Comparison of ENCODE assay signal across 8 cellular contexts in the genomic region with DNA sequence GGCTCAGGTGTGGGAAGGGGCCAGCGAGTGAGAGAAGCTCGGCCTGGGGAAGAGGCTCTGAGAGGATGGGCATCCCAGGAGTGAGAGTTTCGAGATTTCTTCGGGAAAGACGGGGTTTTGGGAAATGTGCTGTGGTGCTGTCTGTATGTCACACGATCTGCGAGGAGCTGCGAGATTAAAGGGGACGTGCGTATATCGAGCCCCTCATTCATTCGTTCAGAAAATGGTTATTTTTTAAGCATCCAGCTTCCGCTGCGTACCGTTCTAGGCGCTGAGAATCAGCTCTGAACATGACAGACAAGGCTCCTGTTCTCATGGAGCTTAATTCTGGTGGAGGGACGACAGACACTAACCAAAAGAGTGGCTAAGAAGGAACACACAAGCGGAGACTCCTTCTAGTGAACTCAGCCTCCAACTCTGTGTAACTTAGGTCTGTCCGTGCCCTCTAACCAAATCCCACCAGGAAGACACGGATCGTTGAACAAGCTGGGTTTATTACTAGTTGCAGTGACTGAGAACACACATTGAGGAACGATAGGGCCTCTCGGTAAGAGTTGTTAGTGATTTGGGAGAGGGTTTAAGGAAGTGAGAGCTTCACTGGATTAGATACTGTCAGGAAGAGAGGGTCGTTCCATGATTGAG. TPM values are rescaled to one million over a fixed set of nuclear protein-coding genes. Genes with fewer than 3 reads are reported as not detected.
A peak's percentile ranks its signal among the peaks of the same experiment; 100 is the strongest.
DNase-seq lines count a peak whose midpoint lies in the region; ATAC-seq lines count a peak whose summit lies in the region.

No MANE protein-coding gene starts in this region.

- intact Hi-C loops in right cardiac atrium (cut with DNase I) (loop anchor here in 3 of 4 donors (10.0 kb wide), 2 partner anchors 82 to 92 kb away; no protein-coding TSS in a partner anchor), sciatic nerve (cut with DNase I) (no loop called here)

- H3K27ac Mint-ChIP-seq in CD8-positive, alpha-beta memory T cell = peak overlapping the region; percentile 89 to 100 (median 98)
- peak overlapping the region; percentile 95 for H3K27ac Mint-ChIP-seq in activated T-cell treated with anti-CD3 and anti-CD28 coated beads, Interleukin-2, amount 50 U/mL, for 72 hours

- H3K27me3 ChIP-seq in CD8-positive, alpha-beta memory T cell (ENCODE audit: insufficient read depth, low read length, poor library complexity, severe bottlenecking) = no peaks in the 10 kb centered on the region
- H3K27me3 ChIP-seq in right cardiac atrium (ENCODE audit: control insufficient read depth, insufficient read depth) = no peaks in the 10 kb centered on the region

- peak overlapping the region; percentile 97 for H3K27ac ChIP-seq in CD8-positive, alpha-beta memory T cell (ENCODE audit: low read depth, low read length)
- peak overlapping the region; percentile 96 for H3K27ac ChIP-seq in right cardiac atrium (ENCODE audit: low read length)

- no peaks in the 10 kb centered on the region for H3K36me3 ChIP-seq in CD8-positive, alpha-beta memory T cell (ENCODE audit: insufficient read depth, low read length)

- CTCF ChIA-PET in CD8-positive, alpha-beta memory T cell (lab: Charles Lee) = interaction anchor here (0.9 to 4.6 kb wide), 16 partner anchors 17 to 286 kb away, joined by 3 to 29 read pairs (median 6); partner anchors contain the start of genes STK10 and UBTD2

- H3K36me3 Mint-ChIP-seq in CD8-positive, alpha-beta memory T cell = peaks cover 0 to 11% (median 2%) of the 10 kb centered on the region in 3 donors
- peaks cover 4 to 12% of the 10 kb centered on the region in 2 donors for H3K36me3 Mint-ChIP-seq in activated T-cell treated with anti-CD3 and anti-CD28 coated beads, Interleukin-2, amount 50 U/mL, for 72 hours (ENCODE audit: insufficient read depth in 2 of 2)

- peaks cover 42% of the 10 kb centered on the region for H3K4me1 ChIP-seq in CD8-positive, alpha-beta memory T cell (ENCODE audit: insufficient read depth, low read length)
- peaks cover 3% of the 10 kb centered on the region for H3K4me1 ChIP-seq in right cardiac atrium (ENCODE audit: control insufficient read depth, insufficient read depth, low read length)

- peak overlapping the region; percentile 100 for H3K4me3 ChIP-seq in CD8-positive, alpha-beta memory T cell (ENCODE audit: low read length)
- H3K4me3 ChIP-seq in right cardiac atrium (ENCODE audit: low read length) = peak overlapping the region; percentile 67

- H3K9me3 ChIP-seq in CD8-positive, alpha-beta memory T cell (ENCODE audit: low read length) = no peaks in the 10 kb centered on the region
- H3K9me3 ChIP-seq in right cardiac atrium (ENCODE audit: control insufficient read depth, low read length) = no peaks in the 10 kb centered on the region

- H3K4me3 Mint-ChIP-seq in CD8-positive, alpha-beta memory T cell = peak overlapping the region; percentile 89 to 97 (median 95)
- H3K4me3 Mint-ChIP-seq in activated T-cell treated with anti-CD3 and anti-CD28 coated beads, Interleukin-2, amount 50 U/mL, for 72 hours = peak overlapping the region; percentile 93 to 94

- no peak for ATAC-seq in activated T-cell treated with anti-CD3 and anti-CD28 coated beads, Interleukin-2, amount 50 U/mL, for 72 hours (replicated peaks in 1 of 2)
- ATAC-seq in right cardiac atrium (no peak), sciatic nerve (peak; percentile 1), HG02571 (IDR thresholded peaks at IDR 0.05; ENCODE audit: unreplicated experiment) (no peak)

- H3K9me3 Mint-ChIP-seq in CD8-positive, alpha-beta memory T cell = no peaks in the 10 kb centered on the region
- H3K9me3 Mint-ChIP-seq in activated T-cell treated with anti-CD3 and anti-CD28 coated beads, Interleukin-2, amount 50 U/mL, for 72 hours = no peaks in the 10 kb centered on the region

- DNase-seq in CD8-positive, alpha-beta memory T cell = peak in 1 of 5 donors; percentile 50
- DNase-seq in HK-2 (ENCODE audit: unreplicated experiment) = peak; percentile 12
- peak in 1 of 2 donors; percentile 31 for DNase-seq in activated T-cell treated with anti-CD3 and anti-CD28 coated beads, Interleukin-2, amount 50 U/mL, for 72 hours
- no peak for DNase-seq in right cardiac atrium
- DNase-seq in sciatic nerve (ENCODE audit: low spot score) = no peak
- no peak for DNase-seq in T1000 (lab: John Stamatoyannopoulos, UW)
- no peak for DNase-seq in NCI-H2081 treated with DMSO at 0.1 percent for 48 hours (lab: John Stamatoyannopoulos, UW)

- no peaks in the 10 kb centered on the region for H3K27me3 Mint-ChIP-seq in CD8-positive, alpha-beta memory T cell
- H3K27me3 Mint-ChIP-seq in activated T-cell treated with anti-CD3 and anti-CD28 coated beads, Interleukin-2, amount 50 U/mL, for 72 hours (ENCODE audit: low read depth) = no peaks in the 10 kb centered on the region

- POLR2A ChIA-PET in CD8-positive, alpha-beta memory T cell (lab: Charles Lee) = interaction anchor here (0.6 to 2.8 kb wide), 23 partner anchors 10 to 1050 kb away, joined by 3 to 17 read pairs (median 4); partner anchors contain the start of genes DUSP1 and STK10

- under 1% methylated on average over 24 of the region's 24 CpGs for WGBS in right cardiac atrium

- peaks cover 41 to 52% (median 49%) of the 10 kb centered on the region in 3 donors for H3K4me1 Mint-ChIP-seq in CD8-positive, alpha-beta memory T cell
- H3K4me1 Mint-ChIP-seq in activated T-cell treated with anti-CD3 and anti-CD28 coated beads, Interleukin-2, amount 50 U/mL, for 72 hours (ENCODE audit: low read depth) = peaks cover 45% of the 10 kb centered on the region

RNA-seq across cellular contexts. Expression of gene FBXW11, which starts 0.8 kb away (rescaled TPM):
- total RNA-seq in CD8-positive, alpha-beta memory T cell = 10 to 100 TPM; 44.7 to 46.9 TPM
- polyA plus RNA-seq in CD8-positive, alpha-beta memory T cell = 25.8 TPM
- 10 to 100 TPM; 43.2 to 55.2 TPM for total RNA-seq in activated T-cell treated with anti-CD3 and anti-CD28 coated beads, Interleukin-2, amount 50 U/mL, for 72 hours
- total RNA-seq in right cardiac atrium (10 to 100 TPM; 62.3 to 70.7 (median 67.3) TPM), sciatic nerve (67.7 TPM)
- 15.8 TPM for polyA plus RNA-seq in right cardiac atrium
